Comparison of ENCODE assay signal across 15 cellular contexts in the genomic region with DNA sequence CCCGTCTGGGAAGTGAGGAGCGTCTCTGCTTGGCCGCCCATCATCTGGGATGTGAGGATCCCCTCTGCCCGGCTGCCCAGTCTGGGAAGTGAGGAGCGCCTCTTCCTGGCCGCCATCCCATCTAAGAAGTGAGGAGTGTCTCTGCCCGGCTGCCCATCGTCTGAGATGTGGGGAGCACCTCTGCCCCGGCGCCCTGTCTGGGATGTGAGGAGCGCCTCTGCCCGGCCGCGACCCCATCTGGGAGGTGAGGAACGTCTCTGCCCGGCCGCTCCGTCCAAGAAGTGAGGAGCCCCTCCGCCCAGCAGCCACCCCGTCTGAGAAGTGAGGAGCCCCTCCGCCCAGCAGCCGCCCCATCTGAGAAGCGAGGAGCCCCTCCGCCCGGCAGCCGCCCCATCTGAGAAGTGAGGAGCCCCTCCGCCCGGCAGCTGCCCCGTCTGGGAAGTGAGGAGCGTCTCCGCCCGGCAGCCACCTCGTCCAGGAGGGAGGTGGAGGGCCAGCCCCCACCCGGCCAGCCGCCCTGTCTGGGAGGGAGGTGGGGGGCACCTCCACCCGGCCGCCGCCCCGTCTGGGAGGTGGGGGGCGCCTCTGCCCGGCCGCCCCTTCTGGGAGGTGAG. TPM values are rescaled to one million over a fixed set of nuclear protein-coding genes. Genes with fewer than 3 reads are reported as not detected.
"Had no signal": no experiment of that assay in that cellular context is flagged by ENCODE, and none has a peak within 500 bp of the region (broad histone marks: within the 10 kb centered on the region; RNA-seq: fewer than 3 reads in every experiment).

No MANE protein-coding gene starts in this region.

RNA-seq across cellular contexts. Expression of a gene that starts 40.5 kb away (rescaled TPM):
- total RNA-seq: activated B cell treated with CpG ODN at 0.5 μM for 24 hours; activated CD4-positive, alpha-beta memory T cell treated with anti-CD3 and anti-CD28 coated beads for 36 hours; activated CD4-positive, alpha-beta memory T cell treated with anti-CD3 and anti-CD28 coated beads, Interleukin-2, amount 10 ng/mL, durations not matched to agents 7 days and 5 days; activated CD4-positive, alpha-beta T cell treated with anti-CD3 and anti-CD28 coated beads for 36 hours; activated CD4-positive, alpha-beta T cell treated with anti-CD3 and anti-CD28 coated beads, Interleukin-2, amount 10 ng/mL, durations not matched to agents 24 days and 14 days; activated CD4-positive, alpha-beta T cell treated with anti-CD3 and anti-CD28 coated beads, Interleukin-2, amount 10 ng/mL, durations not matched to agents 7 days and 5 days; activated CD8-positive, alpha-beta memory T cell treated with anti-CD3 and anti-CD28 coated beads for 36 hours; activated CD8-positive, alpha-beta memory T cell treated with anti-CD3 and anti-CD28 coated beads, Interleukin-2, amount 10 ng/mL, durations not matched to agents 7 days and 5 days; activated CD8-positive, alpha-beta T cell treated with anti-CD3 and anti-CD28 coated beads for 36 hours; activated CD8-positive, alpha-beta T cell treated with anti-CD3 and anti-CD28 coated beads, Interleukin-2, amount 10 ng/mL, durations not matched to agents 7 days and 5 days; T-cell; T-helper 1 cell treated with Interleukin-12 subunit alpha and Interleukin-12 subunit beta and Interleukin-4 antibody, amounts not matched to agents 30 ng/mL and 1 ng/mL, for 36 hours; T-helper 17 cell; T-helper 2 cell treated with Interferon-gamma antibody and Interleukin-4, amounts not matched to agents 100 ng/mL and 5 ng/mL, for 36 hours; WTC11 had no signal
